ENCODE assay signal across 11 cellular contexts in the genomic region with DNA sequence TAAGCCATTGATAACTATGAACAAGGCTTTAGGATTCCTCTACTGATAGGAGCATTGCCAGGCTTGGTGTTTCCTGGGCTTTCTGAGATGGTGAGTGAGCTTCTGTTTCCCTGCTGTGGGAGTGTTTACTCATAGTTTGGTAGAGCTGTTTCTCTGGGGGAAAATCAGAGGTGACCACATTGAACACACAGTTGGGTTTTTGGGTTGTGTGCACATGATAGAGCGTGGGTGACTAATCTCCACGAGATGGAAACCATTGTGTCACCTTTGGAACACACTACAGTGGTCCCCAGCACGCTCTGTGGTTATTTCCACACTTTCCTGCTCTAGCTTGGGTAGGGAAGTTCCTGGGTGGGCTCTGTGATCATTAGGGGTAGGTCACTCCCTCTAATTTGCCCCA. TPM values are rescaled to one million over a fixed set of nuclear protein-coding genes. Genes with fewer than 3 reads are reported as not detected.
DNase-seq lines count a peak whose midpoint lies in the region; ATAC-seq and TF ChIP-seq lines count a peak whose summit lies in the region.
"Had no signal": no experiment of that assay in that cellular context is flagged by ENCODE, and none has a peak within 500 bp of the region (broad histone marks: within the 10 kb centered on the region; RNA-seq: fewer than 3 reads in every experiment).

No MANE protein-coding gene starts in this region.

- peak overlapping the region; percentile 88 for H3K27ac Mint-ChIP-seq in activated T-helper 17 cell treated with anti-CD3 and anti-CD28 coated beads, Interleukin-2, amount 50 U/mL, for 72 hours
- no peak overlapping the region for H3K27ac Mint-ChIP-seq in naive thymus-derived CD4-positive, alpha-beta T cell
- no peak overlapping the region for H3K27ac Mint-ChIP-seq in CD4-positive, alpha-beta T cell
- H3K27ac Mint-ChIP-seq: naive thymus-derived CD8-positive, alpha-beta T cell had no signal

- POLR2A ChIA-PET in naive thymus-derived CD4-positive, alpha-beta T cell (lab: Charles Lee), result no interaction called here
- POLR2A ChIA-PET in CD4-positive, alpha-beta T cell (lab: Charles Lee), result no interaction called here

- peak overlapping the region; percentile 70 for H3K4me3 Mint-ChIP-seq in activated T-helper 17 cell treated with anti-CD3 and anti-CD28 coated beads, Interleukin-2, amount 50 U/mL, for 72 hours
- no peak overlapping the region for H3K4me3 Mint-ChIP-seq in naive thymus-derived CD4-positive, alpha-beta T cell
- no peak overlapping the region for H3K4me3 Mint-ChIP-seq in CD4-positive, alpha-beta T cell
- H3K4me3 Mint-ChIP-seq: naive thymus-derived CD8-positive, alpha-beta T cell had no signal

- H3K36me3 ChIP-seq in naive thymus-derived CD4-positive, alpha-beta T cell (ENCODE audit: control insufficient read depth in 2 of 3, insufficient read depth in 3 of 3, low read length in 3 of 3), result no peaks in the 10 kb centered on the region

- peak; percentile 93 for ATAC-seq in activated T-helper 17 cell treated with anti-CD3 and anti-CD28 coated beads, Interleukin-2, amount 50 U/mL, for 72 hours (replicated peaks)
- peak; percentile 18 for ATAC-seq in naive thymus-derived CD4-positive, alpha-beta T cell
- peak; percentile 86 for ATAC-seq in stimulated activated naive CD8-positive, alpha-beta T cell treated with anti-CD3 and anti-CD28 coated beads, Interleukin-15, Interleukin-2, amounts not matched to agents 100 U/mL and 50 U/mL, for 24 hours
- ATAC-seq in CD4-positive, alpha-beta T cell (ENCODE audit: poor library complexity), result no peak
- ATAC-seq: naive thymus-derived CD8-positive, alpha-beta T cell had no signal

- TF ChIP-seq CTCF in CD4-positive, alpha-beta T cell (IDR thresholded peaks at IDR 0.05), result no peak

- peak in 2 of 3 experiments; percentile 26 to 27 for DNase-seq in activated CD8-positive, alpha-beta memory T cell treated with anti-CD3 and anti-CD28 coated beads for 48 hours (ENCODE audit: low read depth in 2 of 3, low spot score in 2 of 3)
- no peak for DNase-seq in activated CD8-positive, alpha-beta memory T cell treated with anti-CD3 and anti-CD28 coated beads for 24 hours
- peak in 1 of 9 donors; percentile 53 for DNase-seq in naive thymus-derived CD4-positive, alpha-beta T cell
- DNase-seq in stimulated activated naive CD8-positive, alpha-beta T cell treated with anti-CD3 and anti-CD28 coated beads, Interleukin-15, Interleukin-2, amounts not matched to agents 100 U/mL and 50 U/mL, for 24 hours, result peak; percentile 63
- no peak for DNase-seq in effector CD4-positive, alpha-beta T cell
- no peak for DNase-seq in dedifferentiated amniotic fluid mesenchymal stem cell (ENCODE audit: extremely low spot score)
- DNase-seq in CD4-positive, alpha-beta T cell, result no peak
- DNase-seq: cortex of kidney; naive thymus-derived CD8-positive, alpha-beta T cell; NCI-H774 had no signal

- H3K9me3 ChIP-seq in naive thymus-derived CD4-positive, alpha-beta T cell (ENCODE audit: control insufficient read depth in 2 of 3, low read length in 3 of 3), result peaks cover 0 to 44% (median 0%) of the 10 kb centered on the region in 3 experiments
- H3K9me3 ChIP-seq in CD4-positive, alpha-beta T cell (ENCODE audit: control insufficient read depth, low read length), result peaks cover 58% of the 10 kb centered on the region

- no peaks in the 10 kb centered on the region for H3K27me3 ChIP-seq in naive thymus-derived CD4-positive, alpha-beta T cell (ENCODE audit: control insufficient read depth in 2 of 2, insufficient read depth in 2 of 2, low read length in 2 of 2)
- H3K27me3 ChIP-seq in CD4-positive, alpha-beta T cell (ENCODE audit: control insufficient read depth, insufficient read depth, low read length), result peaks cover 10% of the 10 kb centered on the region

- H3K36me3 Mint-ChIP-seq in activated T-helper 17 cell treated with anti-CD3 and anti-CD28 coated beads, Interleukin-2, amount 50 U/mL, for 72 hours (ENCODE audit: low read depth), result peaks cover 96% of the 10 kb centered on the region
- peaks cover 7 to 24% (median 17%) of the 10 kb centered on the region in 5 donors for H3K36me3 Mint-ChIP-seq in naive thymus-derived CD4-positive, alpha-beta T cell
- peaks cover 28% of the 10 kb centered on the region for H3K36me3 Mint-ChIP-seq in CD4-positive, alpha-beta T cell (ENCODE audit: low read depth)

- peaks cover 31% of the 10 kb centered on the region for H3K4me1 Mint-ChIP-seq in activated T-helper 17 cell treated with anti-CD3 and anti-CD28 coated beads, Interleukin-2, amount 50 U/mL, for 72 hours
- H3K4me1 Mint-ChIP-seq in naive thymus-derived CD4-positive, alpha-beta T cell, result peaks cover 0 to 4% (median 3%) of the 10 kb centered on the region in 7 donors
- peaks cover 4% of the 10 kb centered on the region for H3K4me1 Mint-ChIP-seq in CD4-positive, alpha-beta T cell (ENCODE audit: low read depth)

- H3K27ac ChIP-seq in naive thymus-derived CD4-positive, alpha-beta T cell (ENCODE audit: low read depth, low read length), result no peak overlapping the region
- H3K27ac ChIP-seq in CD4-positive, alpha-beta T cell (ENCODE audit: low read depth, low read length), result no peak overlapping the region

- intact Hi-C loops in naive thymus-derived CD4-positive, alpha-beta T cell (cut with micrococcal nuclease), result no loop called here
- intact Hi-C loops in CD4-positive, alpha-beta T cell (cut with DNase I, micrococcal nuclease), result no loop called here

- peaks cover 0 to 3% of the 10 kb centered on the region in 2 donors for H3K4me1 ChIP-seq in naive thymus-derived CD4-positive, alpha-beta T cell (ENCODE audit: control insufficient read depth in 2 of 2, insufficient read depth in 2 of 2, low read length in 2 of 2)

- H3K27me3 Mint-ChIP-seq in activated T-helper 17 cell treated with anti-CD3 and anti-CD28 coated beads, Interleukin-2, amount 50 U/mL, for 72 hours, result no peaks in the 10 kb centered on the region
- peaks cover 10 to 26% (median 25%) of the 10 kb centered on the region in 5 donors for H3K27me3 Mint-ChIP-seq in naive thymus-derived CD4-positive, alpha-beta T cell
- peaks cover 25% of the 10 kb centered on the region for H3K27me3 Mint-ChIP-seq in CD4-positive, alpha-beta T cell

- peaks cover 21% of the 10 kb centered on the region for H3K9me3 Mint-ChIP-seq in activated T-helper 17 cell treated with anti-CD3 and anti-CD28 coated beads, Interleukin-2, amount 50 U/mL, for 72 hours
- H3K9me3 Mint-ChIP-seq in naive thymus-derived CD4-positive, alpha-beta T cell, result peaks cover 23 to 82% (median 45%) of the 10 kb centered on the region in 11 donors
- peaks cover 8% of the 10 kb centered on the region for H3K9me3 Mint-ChIP-seq in CD4-positive, alpha-beta T cell

- CTCF ChIA-PET in naive thymus-derived CD4-positive, alpha-beta T cell (lab: Charles Lee), result no interaction called here
- CTCF ChIA-PET in CD4-positive, alpha-beta T cell (lab: Charles Lee), result no interaction called here

- H3K4me3 ChIP-seq in naive thymus-derived CD4-positive, alpha-beta T cell (ENCODE audit: low read length), result no peak overlapping the region

RNA-seq across cellular contexts. Expression of a gene that starts 5.4 kb away (rescaled TPM):
- 10 to 100 TPM; 41.7 to 68.1 TPM for total RNA-seq in activated T-helper 17 cell treated with anti-CD3 and anti-CD28 coated beads, Interleukin-2, amount 50 U/mL, for 72 hours
- total RNA-seq in naive thymus-derived CD4-positive, alpha-beta T cell, result 1 to 10 TPM in 1 of 5 experiments, under 1 TPM in 4; 0.17 to 1.5 (median 0.54) TPM
- not detected for polyA plus RNA-seq in naive thymus-derived CD4-positive, alpha-beta T cell
- under 1 TPM; 0.22 to 0.49 TPM for total RNA-seq in CD4-positive, alpha-beta T cell
- polyA plus RNA-seq: naive thymus-derived CD8-positive, alpha-beta T cell had no signal

RNA-seq across cellular contexts. Expression of a gene that starts 38.9 kb away (rescaled TPM):
- 1 to 10 TPM in 1 of 2 donors, under 1 TPM in 1; 0.41 to 2.7 TPM for total RNA-seq in activated T-helper 17 cell treated with anti-CD3 and anti-CD28 coated beads, Interleukin-2, amount 50 U/mL, for 72 hours
- under 1 TPM in 2 of 5 experiments, not detected in 3; 0.15 to 0.21 TPM for total RNA-seq in naive thymus-derived CD4-positive, alpha-beta T cell
- polyA plus RNA-seq in naive thymus-derived CD4-positive, alpha-beta T cell, result not detected
- not detected for total RNA-seq in CD4-positive, alpha-beta T cell
- total RNA-seq: naive thymus-derived CD8-positive, alpha-beta T cell had no signal
- polyA plus RNA-seq: naive thymus-derived CD8-positive, alpha-beta T cell had no signal

Comparison
In these comparisons a context has a peak if more than half of its experiments do, and no peak if none do; other contexts are left out.
1. DNase-seq: peak in activated CD8-positive, alpha-beta memory T cell treated with anti-CD3 and anti-CD28 coated beads for 48 hours (2 of 3) and stimulated activated naive CD8-positive, alpha-beta T cell treated with anti-CD3 and anti-CD28 coated beads, Interleukin-15, Interleukin-2, amounts not matched to agents 100 U/mL and 50 U/mL, for 24 hours (single experiment); none in activated CD8-positive, alpha-beta memory T cell treated with anti-CD3 and anti-CD28 coated beads for 24 hours (single experiment), effector CD4-positive, alpha-beta T cell (single experiment), dedifferentiated amniotic fluid mesenchymal stem cell (single experiment) and CD4-positive, alpha-beta T cell (0 of 10).
2. RNA of a gene that starts 5.4 kb away (total RNA-seq): 41.7 to 68.1 TPM in activated T-helper 17 cell treated with anti-CD3 and anti-CD28 coated beads, Interleukin-2, amount 50 U/mL, for 72 hours; 0.17 to 1.5 TPM in naive thymus-derived CD4-positive, alpha-beta T cell and 0.22 to 0.49 TPM in CD4-positive, alpha-beta T cell; every median in the first group is over 10 times any median in the second.